9 cellular contexts compared by ENCODE assay signal in the genomic region with DNA sequence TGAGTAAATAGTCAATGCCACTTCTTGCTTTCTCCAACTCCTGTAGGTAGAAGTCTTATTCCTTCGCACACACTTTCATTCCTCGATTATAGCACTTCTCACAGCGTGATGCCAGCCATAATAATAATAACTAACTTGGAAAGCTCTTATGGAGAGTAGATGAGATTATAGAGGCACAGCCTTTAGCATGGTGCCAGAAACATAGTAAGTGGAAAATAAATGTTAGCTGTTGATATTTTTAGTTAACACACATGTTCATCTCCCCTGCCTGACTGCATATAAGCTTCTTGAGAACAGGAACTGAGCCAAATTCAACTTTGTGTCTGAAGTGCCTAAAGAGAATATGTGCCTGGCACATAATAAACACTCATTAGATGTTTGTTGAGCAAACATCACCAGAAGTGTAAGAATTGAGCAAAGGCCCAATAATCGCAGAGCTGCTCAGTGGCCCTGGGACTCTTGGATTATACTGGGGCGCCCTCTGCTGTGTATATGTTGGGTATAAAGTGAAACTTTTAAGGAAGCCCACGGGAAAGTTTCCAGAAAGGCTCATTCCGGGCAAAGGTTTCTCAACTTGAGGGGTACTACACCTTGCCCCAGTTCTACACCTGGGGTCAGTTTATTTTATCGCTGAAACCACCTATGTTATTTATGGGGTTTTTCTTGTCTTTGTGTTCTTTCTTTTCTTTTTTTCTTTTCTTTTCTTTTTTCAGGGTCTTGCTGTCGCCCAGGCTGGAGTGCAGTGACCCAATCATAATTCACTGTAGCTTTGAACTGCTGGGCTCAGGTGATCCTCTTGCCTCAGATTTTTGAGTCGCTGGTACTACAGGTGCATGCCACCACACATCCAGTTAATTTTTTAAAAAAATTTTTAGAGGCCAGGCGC. TPM values are rescaled to one million over a fixed set of nuclear protein-coding genes. Genes with fewer than 3 reads are reported as not detected.
DNase-seq lines count a peak whose midpoint lies in the region; ATAC-seq, FAIRE-seq and TF ChIP-seq lines count a peak whose summit lies in the region.
"Had no signal": no experiment of that assay in that cellular context is flagged by ENCODE, and none has a peak within 500 bp of the region (broad histone marks: within the 10 kb centered on the region; RNA-seq: fewer than 3 reads in every experiment).

No MANE protein-coding gene starts in this region.

- H3K27me3 Mint-ChIP-seq in brain, result peaks cover 4% of the 10 kb centered on the region

- H3K9me3 Mint-ChIP-seq in brain, result peaks cover 4 to 10% (median 7%) of the 10 kb centered on the region in 5 experiments

- H3K27ac Mint-ChIP-seq in brain, result peak overlapping the region in 2 of 5 experiments; percentile 10 to 39

- peak overlapping the region in 1 of 5 experiments; percentile 11 for H3K4me3 Mint-ChIP-seq in brain

- peak; percentile 75 for FAIRE-seq in TTC549 (lab: Jason Lieb, UNC)
- FAIRE-seq: endometrium had no signal

- no peaks in the 10 kb centered on the region for H3K36me3 Mint-ChIP-seq in brain

- peak; percentile 93 for TF ChIP-seq CTCF in brain (conservative IDR thresholded peaks at IDR 0.05)

- DNase-seq in ELF-1 (ENCODE audit: low read depth, low spot score), result peak; percentile 55
- DNase-seq in NCI-H2029 treated with DMSO at 0.1 percent for 48 hours (lab: John Stamatoyannopoulos, UW), result peak; percentile 85
- peak; percentile 86 for DNase-seq in inferior parietal cortex (ENCODE audit: extremely low spot score)
- DNase-seq in stimulated activated CD4-positive, alpha-beta T cell treated with anti-CD3 and anti-CD28 coated beads, Interleukin-15, amount 100 ng/mL, for 48 hours (ENCODE audit: low read depth in 2 of 2), result peak; percentile 4 to 51

- peak; percentile 91 for ATAC-seq in HG02623 (IDR thresholded peaks at IDR 0.05; ENCODE audit: unreplicated experiment)
- ATAC-seq in HG03280 (IDR thresholded peaks at IDR 0.05; ENCODE audit: unreplicated experiment), result no peak

- peaks cover 18% of the 10 kb centered on the region for H3K4me1 Mint-ChIP-seq in brain

RNA-seq across cellular contexts. Expression of gene SLN, which starts 22.3 kb away (rescaled TPM):
- not detected for polyA plus RNA-seq in brain (ENCODE audit: insufficient read depth, low read depth, low replicate concordance)

Comparison
In these comparisons a context has a peak if more than half of its experiments do, and no peak if none do; other contexts are left out.
1. DNase-seq: peak in every context shown above with its lines; median percentile 86 in inferior parietal cortex; 85 in NCI-H2029 treated with DMSO at 0.1 percent for 48 hours; 55 in ELF-1; 28 in stimulated activated CD4-positive, alpha-beta T cell treated with anti-CD3 and anti-CD28 coated beads, Interleukin-15, amount 100 ng/mL, for 48 hours.